In genomic region chr11:47395225-47396048, GRCh38 we compare ENCODE assay signal across 7 cellular contexts. TPM values are rescaled to one million over a fixed set of nuclear protein-coding genes. Genes with fewer than 3 reads are reported as not detected.
A peak's percentile ranks its signal among the peaks of the same experiment; 100 is the strongest.
DNase-seq lines count a peak whose midpoint lies in the region; ATAC-seq lines count a peak whose summit lies in the region.
"Had no signal": no experiment of that assay in that cellular context is flagged by ENCODE, and none has a peak within 500 bp of the region (broad histone marks: within the 10 kb centered on the region; RNA-seq: fewer than 3 reads in every experiment).

No MANE protein-coding gene starts in this region.

- peak overlapping the region; percentile 83 for H3K27ac ChIP-seq in adipose tissue (ENCODE audit: low read depth, low read length)

- 52 to 88% (median 55%) methylated on average over 21 to 25 of the region's 25 CpGs for WGBS in adipose tissue, 3 donors

- DNase-seq in posterior vena cava (ENCODE audit: low spot score) (peak; percentile 76), NCI-H1417 (lab: John Stamatoyannopoulos, UW) (no peak)

- ATAC-seq in HG02678 (IDR thresholded peaks at IDR 0.05; ENCODE audit: unreplicated experiment): peak; percentile 1
- ATAC-seq in HG03378 (IDR thresholded peaks at IDR 0.05; ENCODE audit: unreplicated experiment): no peak
- no peak for ATAC-seq in HG03045 (IDR thresholded peaks at IDR 0.05; ENCODE audit: unreplicated experiment)

- intact Hi-C loops in posterior vena cava (cut with DNase I): no loop called here

RNA-seq across cellular contexts. Expression of gene SLC39A13, which starts 13.0 kb away (rescaled TPM):
- 10 to 100 TPM; 36.4 to 42.0 (median 39.9) TPM for polyA plus RNA-seq in adipose tissue
- total RNA-seq in posterior vena cava: 10 to 100 TPM; 96.1 to 98.1 TPM

RNA-seq across cellular contexts. Expression of gene SPI1, which starts 17.1 kb away (rescaled TPM):
- polyA plus RNA-seq in adipose tissue: 10 to 100 TPM in 2 of 3 donors, 1 to 10 TPM in 1; 4.9 to 69.3 (median 49.3) TPM
- total RNA-seq in posterior vena cava: 10 to 100 TPM; 27.7 to 47.0 TPM
- total RNA-seq: pulmonary artery endothelial cell had no signal

RNA-seq across cellular contexts. Expression of gene PSMC3, which starts 30.8 kb away (rescaled TPM):
- 100 to 1,000 TPM in 2 of 3 donors, 10 to 100 TPM in 1; 76.2 to 157 (median 134) TPM for polyA plus RNA-seq in adipose tissue
- total RNA-seq in posterior vena cava: 100 to 1,000 TPM; 104 to 129 TPM

RNA-seq across cellular contexts. Expression of gene MYBPC3, which starts 42.9 kb away (rescaled TPM):
- polyA plus RNA-seq in adipose tissue: 1 to 10 TPM in 1 of 3 donors, under 1 TPM in 2; 0.07 to 3.1 (median 0.68) TPM
- total RNA-seq in posterior vena cava: under 1 TPM; 0.19 to 0.37 TPM
- total RNA-seq: pulmonary artery endothelial cell had no signal

RNA-seq across cellular contexts. Expression of gene RAPSN, which starts 53.5 kb away (rescaled TPM):
- under 1 TPM in 2 of 3 donors, not detected in 1; 0.21 to 0.59 TPM for polyA plus RNA-seq in adipose tissue
- total RNA-seq in posterior vena cava: under 1 TPM; 0.33 to 0.69 TPM
